In the genomic region with DNA sequence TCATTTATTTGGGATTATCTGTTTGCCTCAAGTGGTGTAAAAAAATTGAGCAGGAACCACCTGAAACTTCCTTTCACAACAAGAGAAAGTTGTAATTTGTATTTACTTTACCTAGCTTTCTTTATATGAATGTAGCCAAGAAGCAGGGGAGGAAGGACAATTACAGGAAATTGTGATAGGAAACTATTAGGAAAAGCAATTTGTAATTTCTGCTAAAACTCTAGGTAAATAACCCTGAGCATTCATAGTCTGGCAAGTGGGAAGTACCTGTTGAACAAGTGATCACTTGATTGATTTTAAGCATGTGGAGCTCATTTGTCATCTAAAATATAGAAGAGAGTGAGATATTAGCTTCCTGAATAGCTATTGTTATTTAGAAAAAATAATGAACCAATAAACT, we compare ENCODE assay signal across 1 cellular context.
TF ChIP-seq lines count a peak whose summit lies in the region.

No MANE protein-coding gene starts in this region.

TF ChIP-seq in A549, 52 proteins besides CTCF, POLR2A, EP300 and RAD21 (continued from another document):
- TF ChIP-seq, protein P1, sequence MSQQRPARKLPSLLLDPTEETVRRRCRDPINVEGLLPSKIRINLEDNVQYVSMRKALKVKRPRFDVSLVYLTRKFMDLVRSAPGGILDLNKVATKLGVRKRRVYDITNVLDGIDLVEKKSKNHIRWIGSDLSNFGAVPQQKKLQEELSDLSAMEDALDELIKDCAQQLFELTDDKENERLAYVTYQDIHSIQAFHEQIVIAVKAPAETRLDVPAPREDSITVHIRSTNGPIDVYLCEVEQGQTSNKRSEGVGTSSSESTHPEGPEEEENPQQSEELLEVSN (IDR thresholded peaks at IDR 0.05; ENCODE audit: borderline replicate concordance, low read depth) = no peak
- TF ChIP-seq FOXS1 (CRISPR knock-in tag; IDR thresholded peaks at IDR 0.05) (no peak), ZSCAN20 (CRISPR knock-in tag; IDR thresholded peaks at IDR 0.05) (no peak), PHF8 (IDR thresholded peaks at IDR 0.05; ENCODE audit: borderline replicate concordance, low read depth) (no peak), BCL3 (IDR thresholded peaks at IDR 0.05) (no peak), RCOR1 (IDR thresholded peaks at IDR 0.05; ENCODE audit: low read depth, low read length) (no peak), POLR2AphosphoS2 (conservative IDR thresholded peaks at IDR 0.05; ENCODE audit: low read length) (no peak), RARB (CRISPR knock-in tag; IDR thresholded peaks at IDR 0.05) (no peak)
